9 cellular contexts compared by ENCODE assay signal in genomic region chr3:43699864-43700263, GRCh38. TPM values are rescaled to one million over a fixed set of nuclear protein-coding genes. Genes with fewer than 3 reads are reported as not detected.
DNase-seq lines count a peak whose midpoint lies in the region; ATAC-seq and TF ChIP-seq lines count a peak whose summit lies in the region.
"Had no signal": no experiment of that assay in that cellular context is flagged by ENCODE, and none has a peak within 500 bp of the region (broad histone marks: within the 10 kb centered on the region; RNA-seq: fewer than 3 reads in every experiment).

No MANE protein-coding gene starts in this region.

- CTCF ChIA-PET in Calu3 (lab: Charles Lee) = interaction anchor here (1.5 kb wide), 1 partner anchor 10 kb away, joined by 4 read pairs; no protein-coding TSS in a partner anchor

- ATAC-seq in GM19463 (IDR thresholded peaks at IDR 0.05; ENCODE audit: unreplicated experiment) (peak; percentile 69), left cardiac atrium (no peak)

- H3K4me3 Mint-ChIP-seq in Calu3 (ENCODE audit: low read depth, unreplicated experiment) = no peak overlapping the region
- H3K4me3 Mint-ChIP-seq: central memory CD8-positive, alpha-beta T cell had no signal

- H3K4me1 Mint-ChIP-seq in Calu3 (ENCODE audit: low read depth, unreplicated experiment) = peaks cover 30% of the 10 kb centered on the region
- H3K4me1 Mint-ChIP-seq: central memory CD8-positive, alpha-beta T cell had no signal

- no peak overlapping the region for H3K4me3 ChIP-seq in epithelial cell of esophagus (ENCODE audit: low read length)

- in situ Hi-C loops in G401 (cut with HindIII; ENCODE audit: low sequenced_read_pairs) = no loop called here

- DNase-seq in Calu3 = peak; percentile 26
- peak; percentile 32 for DNase-seq in HT1080 (ENCODE audit: low read depth)
- DNase-seq in epithelial cell of esophagus (ENCODE audit: low read depth) = peak; percentile 66
- DNase-seq in G401 (ENCODE audit: low spot score) = no peak
- DNase-seq in left cardiac atrium = no peak
- no peak for DNase-seq in AG08396 (ENCODE audit: low spot score)
- DNase-seq in 8988T = no peak

- no peak overlapping the region for H3K27ac Mint-ChIP-seq in Calu3 (ENCODE audit: unreplicated experiment)

- no peaks in the 10 kb centered on the region for H3K27me3 Mint-ChIP-seq in Calu3 (ENCODE audit: unreplicated experiment)
- H3K27me3 Mint-ChIP-seq: central memory CD8-positive, alpha-beta T cell had no signal

- no peaks in the 10 kb centered on the region for H3K36me3 Mint-ChIP-seq in Calu3 (ENCODE audit: insufficient read depth, unreplicated experiment)

- no peaks in the 10 kb centered on the region for H3K9me3 Mint-ChIP-seq in Calu3 (ENCODE audit: low read depth, unreplicated experiment)
- H3K9me3 Mint-ChIP-seq: central memory CD8-positive, alpha-beta T cell had no signal

- intact Hi-C loops in Calu3 (cut with micrococcal nuclease; ENCODE audit: unreplicated experiment) = loop anchor here (5.0 kb wide), 2 partner anchors 158 to 497 kb away; no protein-coding TSS in a partner anchor
- intact Hi-C loops in left cardiac atrium (cut with DNase I) = no loop called here

- peak; percentile 23 for TF ChIP-seq CTCF in Calu3 (IDR thresholded peaks at IDR 0.05; ENCODE audit: unreplicated experiment)
- peak; percentile 64 for TF ChIP-seq CTCF in epithelial cell of esophagus (IDR thresholded peaks at IDR 0.05; ENCODE audit: insufficient read depth, low read depth, low read length, missing control alignments)

- BruUV-seq in Calu3 (replicated peaks; lab: Mats Ljungman, UMichigan) = no TSS peak

RNA-seq across cellular contexts. Expression of gene ABHD5, which starts 9.1 kb away (rescaled TPM):
- total RNA-seq in Calu3 (2022) (17.2 and 20.3 TPM in 2 replicates), left cardiac atrium (10 to 100 TPM; 27.9 to 29.2 TPM)
- 32.7 and 33.7 TPM in 2 replicates for total RNA-seq in HT1080 (2014; rRNA removed; shearing (Covaris generic))
- 24.0 and 26.1 TPM in 2 replicates for polyA plus RNA-seq in HT1080 (2015; cell fraction: cytosol; rRNA removed)
- polyA plus RNA-seq in HT1080 (2015; cell fraction: nucleus; rRNA removed) = 23.1 and 23.8 TPM in 2 replicates
- 20.9 and 25.3 TPM in 2 replicates for total RNA-seq in G401 (2014; rRNA removed; shearing (Covaris generic))

Comparison
In these comparisons a context has a peak if more than half of its experiments do, and no peak if none do; other contexts are left out.
1. DNase-seq: peak in Calu3 (single experiment), HT1080 (single experiment) and epithelial cell of esophagus (single experiment); none in G401 (single experiment), left cardiac atrium (single experiment), AG08396 (single experiment) and 8988T (single experiment).